ENCODE assay signal across 18 cellular contexts in genomic region chr7:134712196-134712595, GRCh38.
DNase-seq lines count a peak whose midpoint lies in the region; ATAC-seq and TF ChIP-seq lines count a peak whose summit lies in the region.
"Had no signal": no experiment of that assay in that cellular context is flagged by ENCODE, and none has a peak within 500 bp of the region (broad histone marks: within the 10 kb centered on the region; RNA-seq: fewer than 3 reads in every experiment).

No MANE protein-coding gene starts in this region.

- H3K9me3 Mint-ChIP-seq in CD4-positive, alpha-beta T cell = no peaks in the 10 kb centered on the region
- no peaks in the 10 kb centered on the region for H3K9me3 Mint-ChIP-seq in activated T-helper 17 cell treated with anti-CD3 and anti-CD28 coated beads, Interleukin-2, amount 50 U/mL, for 72 hours
- peaks cover 0 to 4% (median 0%) of the 10 kb centered on the region in 11 donors for H3K9me3 Mint-ChIP-seq in naive thymus-derived CD4-positive, alpha-beta T cell
- H3K9me3 Mint-ChIP-seq: activated CD8-positive, alpha-beta T cell treated with anti-CD3 and anti-CD28 coated beads for 36 hours had no signal

- H3K36me3 Mint-ChIP-seq in CD4-positive, alpha-beta T cell (ENCODE audit: low read depth) = no peaks in the 10 kb centered on the region
- H3K36me3 Mint-ChIP-seq in activated T-helper 17 cell treated with anti-CD3 and anti-CD28 coated beads, Interleukin-2, amount 50 U/mL, for 72 hours (ENCODE audit: low read depth) = peaks cover 13% of the 10 kb centered on the region
- peaks cover 0 to 3% (median 0%) of the 10 kb centered on the region in 5 donors for H3K36me3 Mint-ChIP-seq in naive thymus-derived CD4-positive, alpha-beta T cell

- H3K9me3 ChIP-seq in CD4-positive, alpha-beta T cell (ENCODE audit: control insufficient read depth, low read length) = no peaks in the 10 kb centered on the region
- H3K9me3 ChIP-seq in GM23248 (ENCODE audit: low read depth) = no peaks in the 10 kb centered on the region
- no peaks in the 10 kb centered on the region for H3K9me3 ChIP-seq in naive thymus-derived CD4-positive, alpha-beta T cell (ENCODE audit: control insufficient read depth in 2 of 3, low read length in 3 of 3)
- no peaks in the 10 kb centered on the region for H3K9me3 ChIP-seq in effector memory CD4-positive, alpha-beta T cell (ENCODE audit: control insufficient read depth, low read length)
- H3K9me3 ChIP-seq: gastrocnemius medialis, left ventricle myocardium inferior, suprapubic skin had no signal

- CTCF ChIA-PET in CD4-positive, alpha-beta T cell (lab: Charles Lee) = no interaction called here
- CTCF ChIA-PET in naive thymus-derived CD4-positive, alpha-beta T cell (lab: Charles Lee) = no interaction called here

- H3K27ac Mint-ChIP-seq in CD4-positive, alpha-beta T cell = peak overlapping the region; percentile 84
- peak overlapping the region; percentile 92 for H3K27ac Mint-ChIP-seq in activated T-helper 17 cell treated with anti-CD3 and anti-CD28 coated beads, Interleukin-2, amount 50 U/mL, for 72 hours
- H3K27ac Mint-ChIP-seq in naive thymus-derived CD4-positive, alpha-beta T cell = peak overlapping the region in 8 of 9 donors; percentile 15 to 94 (median 87)

- no peaks in the 10 kb centered on the region for H3F3A ChIP-seq in GM23248 (ENCODE audit: insufficient read depth)

- no peaks in the 10 kb centered on the region for H3K36me3 ChIP-seq in GM23248 (ENCODE audit: low read depth)
- H3K36me3 ChIP-seq in naive thymus-derived CD4-positive, alpha-beta T cell (ENCODE audit: control insufficient read depth in 2 of 3, insufficient read depth in 3 of 3, low read length in 3 of 3) = no peaks in the 10 kb centered on the region
- H3K36me3 ChIP-seq in effector memory CD4-positive, alpha-beta T cell (ENCODE audit: control insufficient read depth, insufficient read depth, low read length) = no peaks in the 10 kb centered on the region
- H3K36me3 ChIP-seq: gastrocnemius medialis, left ventricle myocardium inferior, suprapubic skin had no signal

- H3K4me3 Mint-ChIP-seq in CD4-positive, alpha-beta T cell = no peak overlapping the region
- H3K4me3 Mint-ChIP-seq in activated T-helper 17 cell treated with anti-CD3 and anti-CD28 coated beads, Interleukin-2, amount 50 U/mL, for 72 hours = peak overlapping the region; percentile 78
- H3K4me3 Mint-ChIP-seq in naive thymus-derived CD4-positive, alpha-beta T cell = peak overlapping the region in 1 of 10 donors; percentile 68

- H3K9me2 ChIP-seq in GM23248 (ENCODE audit: insufficient read depth) = no peaks in the 10 kb centered on the region

- intact Hi-C loops in CD4-positive, alpha-beta T cell (cut with DNase I, micrococcal nuclease) = loop anchor here in 1 of 2 experiments (5.0 kb wide), 1 partner anchor 240 kb away; no protein-coding TSS in a partner anchor
- intact Hi-C loops in naive thymus-derived CD4-positive, alpha-beta T cell (cut with micrococcal nuclease) = loop anchor here (5.0 kb wide), 2 partner anchors 40 to 460 kb away; partner anchors contain the start of gene CYREN (in 1 of the 2)

- H4K20me1 ChIP-seq in GM23248 (ENCODE audit: insufficient read depth) = no peaks in the 10 kb centered on the region

- peak overlapping the region; percentile 27; the same call in 1 of the 2 replicates for H2AFZ ChIP-seq in GM23248

- in situ Hi-C loops in GM23248 (cut with MboI) = no loop called here
- in situ Hi-C loops in G401 (cut with HindIII; ENCODE audit: low sequenced_read_pairs) = no loop called here

- H3K79me2 ChIP-seq in GM23248 (ENCODE audit: insufficient read depth) = no peaks in the 10 kb centered on the region

- ATAC-seq in CD4-positive, alpha-beta T cell (ENCODE audit: poor library complexity) = no peak
- no peak for ATAC-seq in activated T-helper 17 cell treated with anti-CD3 and anti-CD28 coated beads, Interleukin-2, amount 50 U/mL, for 72 hours (replicated peaks)
- ATAC-seq in naive thymus-derived CD4-positive, alpha-beta T cell = no peak
- ATAC-seq: gastrocnemius medialis, PC-3 had no signal

- H3K27me3 Mint-ChIP-seq in CD4-positive, alpha-beta T cell = no peaks in the 10 kb centered on the region
- H3K27me3 Mint-ChIP-seq in activated T-helper 17 cell treated with anti-CD3 and anti-CD28 coated beads, Interleukin-2, amount 50 U/mL, for 72 hours = no peaks in the 10 kb centered on the region
- H3K27me3 Mint-ChIP-seq in naive thymus-derived CD4-positive, alpha-beta T cell = no peaks in the 10 kb centered on the region
- H3K27me3 Mint-ChIP-seq: activated CD8-positive, alpha-beta T cell treated with anti-CD3 and anti-CD28 coated beads for 36 hours had no signal

- no peak overlapping the region for H3K27ac ChIP-seq in CD4-positive, alpha-beta T cell (ENCODE audit: low read depth, low read length)
- no peak overlapping the region for H3K27ac ChIP-seq in GM23248
- H3K27ac ChIP-seq in naive thymus-derived CD4-positive, alpha-beta T cell (ENCODE audit: low read depth, low read length) = peak overlapping the region; percentile 77
- no peak overlapping the region for H3K27ac ChIP-seq in effector memory CD4-positive, alpha-beta T cell (ENCODE audit: insufficient read depth, low read length, poor library complexity, severe bottlenecking)
- H3K27ac ChIP-seq: gastrocnemius medialis, left ventricle myocardium inferior, suprapubic skin had no signal

- WGBS in GM23248 (ENCODE audit: low coverage in 1 of 2, low lambda C conversion rate in 2 of 2, missing lambda C conversion rate in 2 of 2), 2 experiments = 79 to 89% methylated on average over 4 of the region's 4 CpGs

- H3K4me2 ChIP-seq in GM23248 (ENCODE audit: unreplicated experiment) = peak overlapping the region; percentile 24

- POLR2A ChIA-PET in CD4-positive, alpha-beta T cell (lab: Charles Lee) = no interaction called here
- POLR2A ChIA-PET in naive thymus-derived CD4-positive, alpha-beta T cell (lab: Charles Lee) = no interaction called here

- DNase-seq in CD4-positive, alpha-beta T cell = no peak
- DNase-seq in GM23248 (peak; percentile 30), G401 (ENCODE audit: low spot score) (no peak), HT-29 (ENCODE audit: low spot score) (no peak)
- DNase-seq in naive thymus-derived CD4-positive, alpha-beta T cell = no peak
- no peak for DNase-seq in effector memory CD4-positive, alpha-beta T cell
- DNase-seq: activated CD8-positive, alpha-beta T cell treated with anti-CD3 and anti-CD28 coated beads for 36 hours; gastrocnemius medialis; GOT3; KBM-7; left ventricle myocardium inferior; NCI-H1048; NCI-H526 treated with DMSO at 0.1 percent for 48 hours; occipital lobe; PC-3; stimulated activated CD4-positive, alpha-beta T cell treated with anti-CD3 and anti-CD28 coated beads, Interleukin-4, amount 100 ng/mL, for 1 hour had no signal

- H3K4me1 Mint-ChIP-seq in CD4-positive, alpha-beta T cell (ENCODE audit: low read depth) = peaks cover 18% of the 10 kb centered on the region
- H3K4me1 Mint-ChIP-seq in activated T-helper 17 cell treated with anti-CD3 and anti-CD28 coated beads, Interleukin-2, amount 50 U/mL, for 72 hours = peaks cover 23% of the 10 kb centered on the region
- peaks cover 11 to 32% (median 22%) of the 10 kb centered on the region in 7 donors for H3K4me1 Mint-ChIP-seq in naive thymus-derived CD4-positive, alpha-beta T cell

- no peak overlapping the region for H3K4me3 ChIP-seq in GM23248
- no peak overlapping the region for H3K4me3 ChIP-seq in naive thymus-derived CD4-positive, alpha-beta T cell (ENCODE audit: low read length)
- no peak overlapping the region for H3K4me3 ChIP-seq in effector memory CD4-positive, alpha-beta T cell (ENCODE audit: insufficient read depth, low read depth, low read length, poor library complexity, severe bottlenecking)
- H3K4me3 ChIP-seq: gastrocnemius medialis, left ventricle myocardium inferior, suprapubic skin had no signal

- no peaks in the 10 kb centered on the region for H3K27me3 ChIP-seq in CD4-positive, alpha-beta T cell (ENCODE audit: control insufficient read depth, insufficient read depth, low read length)
- H3K27me3 ChIP-seq in GM23248 (replicated peaks; ENCODE audit: insufficient read depth) = no peaks in the 10 kb centered on the region
- no peaks in the 10 kb centered on the region for H3K27me3 ChIP-seq in naive thymus-derived CD4-positive, alpha-beta T cell (ENCODE audit: control insufficient read depth in 2 of 2, insufficient read depth in 2 of 2, low read length in 2 of 2)
- H3K27me3 ChIP-seq in effector memory CD4-positive, alpha-beta T cell (replicated peaks; ENCODE audit: control insufficient read depth, insufficient read depth, low read length, poor library complexity, severe bottlenecking) = no peaks in the 10 kb centered on the region
- H3K27me3 ChIP-seq: gastrocnemius medialis, suprapubic skin had no signal

- peaks cover 14% of the 10 kb centered on the region for H3K4me1 ChIP-seq in GM23248 (ENCODE audit: insufficient read depth)
- H3K4me1 ChIP-seq in naive thymus-derived CD4-positive, alpha-beta T cell (ENCODE audit: control insufficient read depth in 2 of 2, insufficient read depth in 2 of 2, low read length in 2 of 2) = peaks cover 10 to 15% of the 10 kb centered on the region in 2 donors
- peaks cover 6% of the 10 kb centered on the region for H3K4me1 ChIP-seq in effector memory CD4-positive, alpha-beta T cell (ENCODE audit: control insufficient read depth, insufficient read depth, low read length, poor library complexity, severe bottlenecking)
- H3K4me1 ChIP-seq: gastrocnemius medialis, left ventricle myocardium inferior had no signal

- no peak for TF ChIP-seq CTCF in CD4-positive, alpha-beta T cell (IDR thresholded peaks at IDR 0.05)

- H3K9ac ChIP-seq in GM23248 = no peak overlapping the region
